ENCODE assay signal across 26 cellular contexts in the genomic region with DNA sequence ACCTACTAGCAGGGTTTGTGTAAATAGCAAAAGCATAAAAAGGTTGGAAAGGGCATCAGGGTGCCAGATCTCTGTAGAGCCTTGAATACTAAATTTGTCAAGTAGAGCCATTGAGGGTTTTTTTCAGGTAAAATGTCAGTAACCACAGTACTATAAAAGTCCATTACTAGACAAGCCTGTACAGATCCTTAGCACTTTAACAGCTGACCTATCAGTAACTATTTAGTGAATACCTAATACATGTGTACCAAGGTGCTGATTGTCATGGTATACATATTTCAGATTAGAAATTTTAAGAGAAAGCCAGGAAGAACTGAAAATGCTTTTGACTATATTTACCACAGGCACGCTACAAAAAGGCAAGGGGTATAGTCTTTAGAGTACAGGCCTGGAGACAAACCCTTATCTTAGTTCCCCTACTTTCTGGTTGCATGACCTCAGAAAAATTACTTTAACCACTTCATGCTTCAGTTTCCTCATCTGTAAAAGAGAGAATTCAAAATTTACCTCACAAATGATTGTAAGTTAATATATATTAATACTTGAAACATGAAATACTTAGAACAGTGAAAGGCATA. TPM values are rescaled to one million over a fixed set of nuclear protein-coding genes. Genes with fewer than 3 reads are reported as not detected.
A peak's percentile ranks its signal among the peaks of the same experiment; 100 is the strongest.
DNase-seq lines count a peak whose midpoint lies in the region; ATAC-seq and TF ChIP-seq lines count a peak whose summit lies in the region.
"Had no signal": no experiment of that assay in that cellular context is flagged by ENCODE, and none has a peak within 500 bp of the region (broad histone marks: within the 10 kb centered on the region; RNA-seq: fewer than 3 reads in every experiment).

No MANE protein-coding gene starts in this region.

- H3K36me3 ChIP-seq in GM06990 (ENCODE audit: control insufficient read depth, insufficient read depth, low read length) (no peaks in the 10 kb centered on the region), upper lobe of right lung (no peaks in the 10 kb centered on the region)
- H3K36me3 ChIP-seq: HAP-1, SJCRH30 had no signal

- intact Hi-C loops in upper lobe of right lung (cut with DNase I), result no loop called here

- no peaks in the 10 kb centered on the region for H3K4me1 ChIP-seq in upper lobe of right lung
- H3K4me1 ChIP-seq: Caco-2, HAP-1, tibial nerve had no signal

- H3K4me3 ChIP-seq in GM06990 (replicated peaks; ENCODE audit: low read depth, low read length) (no peak overlapping the region), upper lobe of right lung (no peak overlapping the region)
- H3K4me3 ChIP-seq: HAP-1, SJCRH30, tibial nerve had no signal

- TF ChIP-seq CTCF in GM06990 (IDR thresholded peaks at IDR 0.05; ENCODE audit: insufficient read depth, low read length, poor library complexity, severe bottlenecking) (no peak), upper lobe of right lung (IDR thresholded peaks at IDR 0.05) (no peak)

- H3K27ac ChIP-seq in upper lobe of right lung, result no peak overlapping the region
- H3K27ac ChIP-seq: SJCRH30, tibial nerve had no signal

- peak; percentile 66 for ATAC-seq in GM19372 (IDR thresholded peaks at IDR 0.05; ENCODE audit: low read depth, unreplicated experiment)
- peak; percentile 78 for ATAC-seq in HG02852 (IDR thresholded peaks at IDR 0.05; ENCODE audit: unreplicated experiment)
- peak; percentile 62 for ATAC-seq in HG03469 (IDR thresholded peaks at IDR 0.05; ENCODE audit: unreplicated experiment)
- ATAC-seq in upper lobe of right lung, result no peak
- ATAC-seq: effector memory CD8-positive, alpha-beta T cell; PC-3 had no signal

- peak; percentile 33 for DNase-seq in GM06990 (ENCODE audit: extremely low read depth, insufficient read length)
- DNase-seq in NCI-H446 (lab: John Stamatoyannopoulos, UW), result no peak
- no peak for DNase-seq in SKM-1 (lab: John Stamatoyannopoulos, UW; ENCODE audit: unreplicated experiment)
- no peak for DNase-seq in upper lobe of right lung
- DNase-seq in central memory CD4-positive, alpha-beta T cell, result no peak
- DNase-seq: 8988T; activated B cell treated with CpG ODN at 0.5 μM for 24 hours; activated CD4-positive, alpha-beta memory T cell treated with anti-CD3 and anti-CD28 coated beads, Interleukin-2, amount 10 ng/mL, durations not matched to agents 7 days and 5 days; activated naive CD4-positive, alpha-beta T cell treated with anti-CD3 and anti-CD28 coated beads for 36 hours; anterior cingulate cortex; Caco-2; cerebellar nuclear complex; effector memory CD8-positive, alpha-beta T cell; glutamatergic neuron; midbrain; NCI-H146; NCI-H2171 treated with DMSO at 0.1 percent for 48 hours; NCI-H774; PC-3; SJCRH30; stimulated activated CD4-positive, alpha-beta T cell treated with anti-CD3 and anti-CD28 coated beads, Interleukin-2, amount 100 ng/mL, for 48 hours had no signal

- H3K27me3 ChIP-seq in GM06990 (replicated peaks; ENCODE audit: control insufficient read depth, insufficient read depth, low read length), result no peaks in the 10 kb centered on the region
- no peaks in the 10 kb centered on the region for H3K27me3 ChIP-seq in upper lobe of right lung
- H3K27me3 ChIP-seq: tibial nerve had no signal

- H3K9me3 ChIP-seq in upper lobe of right lung, result no peaks in the 10 kb centered on the region
- H3K9me3 ChIP-seq: Caco-2, HAP-1, SJCRH30, tibial nerve had no signal

RNA-seq across cellular contexts. Expression of a gene that starts 57.9 kb away (rescaled TPM):
- total RNA-seq in upper lobe of right lung, result 8.1 TPM
- total RNA-seq: PC-3, SJCRH30 had no signal
